Comparison of ENCODE assay signal across 8 cellular contexts in the genomic region with DNA sequence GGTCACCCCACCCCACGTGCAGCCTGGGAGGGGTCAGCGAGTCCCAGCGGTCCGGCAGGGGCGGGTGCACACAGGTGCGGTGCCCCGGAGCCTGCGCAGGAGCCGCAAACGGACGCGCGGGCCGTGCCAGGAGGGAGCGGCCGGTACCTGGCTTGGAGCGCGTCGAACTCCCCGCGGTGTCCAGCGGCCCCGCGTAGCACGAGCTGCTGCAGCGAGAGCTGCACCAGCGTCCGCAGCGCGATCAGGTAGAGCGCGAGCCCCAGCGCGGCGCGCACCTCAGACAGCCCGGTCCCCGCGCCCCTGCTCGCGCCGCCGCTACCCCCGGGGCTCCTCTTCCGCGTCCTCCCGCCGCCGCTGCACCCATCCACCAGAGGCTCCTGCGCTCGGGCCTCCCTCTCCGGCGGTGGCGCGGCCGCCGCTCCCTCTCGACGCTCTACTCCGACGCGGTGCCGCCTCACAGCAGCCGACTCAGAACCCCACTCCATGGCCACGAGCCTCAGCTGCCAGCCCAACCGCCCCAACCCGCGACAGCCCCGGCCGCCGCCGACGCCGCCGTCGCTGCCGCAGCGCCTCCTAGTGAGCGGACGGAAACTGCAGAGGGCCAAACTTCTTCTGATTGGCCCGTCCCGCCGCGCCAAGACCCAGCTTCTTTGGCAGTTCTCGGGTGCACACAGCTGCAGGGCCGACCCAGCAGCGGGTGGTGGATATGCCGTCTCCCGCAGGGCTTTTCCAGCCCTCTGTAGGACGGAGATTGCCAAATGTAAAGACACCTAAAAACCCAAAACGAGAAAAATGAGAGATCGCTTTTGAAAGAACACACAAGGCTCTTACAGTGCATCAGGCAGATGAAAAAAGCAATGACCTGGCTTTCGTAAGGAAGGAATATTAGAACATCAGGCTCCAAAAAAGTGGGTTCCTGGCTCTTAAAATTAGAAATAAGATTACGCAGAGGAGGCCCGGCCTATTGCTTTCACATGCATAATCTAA. TPM values are rescaled to one million over a fixed set of nuclear protein-coding genes. Genes with fewer than 3 reads are reported as not detected.
DNase-seq lines count a peak whose midpoint lies in the region; ATAC-seq and TF ChIP-seq lines count a peak whose summit lies in the region.

A gene with protein sequence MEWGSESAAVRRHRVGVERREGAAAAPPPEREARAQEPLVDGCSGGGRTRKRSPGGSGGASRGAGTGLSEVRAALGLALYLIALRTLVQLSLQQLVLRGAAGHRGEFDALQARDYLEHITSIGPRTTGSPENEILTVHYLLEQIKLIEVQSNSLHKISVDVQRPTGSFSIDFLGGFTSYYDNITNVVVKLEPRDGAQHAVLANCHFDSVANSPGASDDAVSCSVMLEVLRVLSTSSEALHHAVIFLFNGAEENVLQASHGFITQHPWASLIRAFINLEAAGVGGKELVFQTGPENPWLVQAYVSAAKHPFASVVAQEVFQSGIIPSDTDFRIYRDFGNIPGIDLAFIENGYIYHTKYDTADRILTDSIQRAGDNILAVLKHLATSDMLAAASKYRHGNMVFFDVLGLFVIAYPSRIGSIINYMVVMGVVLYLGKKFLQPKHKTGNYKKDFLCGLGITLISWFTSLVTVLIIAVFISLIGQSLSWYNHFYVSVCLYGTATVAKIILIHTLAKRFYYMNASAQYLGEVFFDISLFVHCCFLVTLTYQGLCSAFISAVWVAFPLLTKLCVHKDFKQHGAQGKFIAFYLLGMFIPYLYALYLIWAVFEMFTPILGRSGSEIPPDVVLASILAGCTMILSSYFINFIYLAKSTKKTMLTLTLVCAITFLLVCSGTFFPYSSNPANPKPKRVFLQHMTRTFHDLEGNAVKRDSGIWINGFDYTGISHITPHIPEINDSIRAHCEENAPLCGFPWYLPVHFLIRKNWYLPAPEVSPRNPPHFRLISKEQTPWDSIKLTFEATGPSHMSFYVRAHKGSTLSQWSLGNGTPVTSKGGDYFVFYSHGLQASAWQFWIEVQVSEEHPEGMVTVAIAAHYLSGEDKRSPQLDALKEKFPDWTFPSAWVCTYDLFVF (minus strand): TSS at position 575 of the 987 bp plus-strand sequence. CDS start 90 bp downstream, at position 485.

- peak; percentile 6 for TF ChIP-seq POLR2A in esophagus muscularis mucosa (IDR thresholded peaks at IDR 0.05; ENCODE audit: low read depth)

- DNase-seq in DMS79 (lab: John Stamatoyannopoulos, UW) (peak; percentile 54), OCI-M2 (lab: John Stamatoyannopoulos, UW; ENCODE audit: unreplicated experiment) (peak; percentile 8), esophagus muscularis mucosa (ENCODE audit: extremely low spot score) (peak; percentile 94), myocyte (ENCODE audit: low read depth) (peak; percentile 90)
- peak; percentile 69 for DNase-seq in Jurkat, Clone E6-1 (ENCODE audit: low read depth, low spot score)
- DNase-seq in activated T-cell treated with anti-CD3 and anti-CD28 coated beads, Interleukin-2, amount 50 U/mL, for 24 hours: peak; percentile 96
- peak; percentile 78 to 81 for DNase-seq in stimulated activated CD8-positive, alpha-beta memory T cell treated with anti-CD3 and anti-CD28 coated beads, Interleukin-7, amount 100 ng/mL, for 48 hours (ENCODE audit: extremely low read depth in 1 of 2, low read depth in 1 of 2)

- no peaks in the 10 kb centered on the region for H3K27me3 ChIP-seq in esophagus muscularis mucosa

- H3K9me3 ChIP-seq in esophagus muscularis mucosa: no peaks in the 10 kb centered on the region

- TF ChIP-seq EP300 in esophagus muscularis mucosa (IDR thresholded peaks at IDR 0.05): no peak

- TF ChIP-seq CTCF in esophagus muscularis mucosa (IDR thresholded peaks at IDR 0.05): peak; percentile 78 to 96 (median 79)

- H3K27ac Mint-ChIP-seq in activated T-cell treated with anti-CD3 and anti-CD28 coated beads, Interleukin-2, amount 50 U/mL, for 24 hours: peak within 1 kb of the TSS; percentile 90

- H3K4me3 Mint-ChIP-seq in activated T-cell treated with anti-CD3 and anti-CD28 coated beads, Interleukin-2, amount 50 U/mL, for 24 hours: peak within 1 kb of the TSS; percentile 91

- WGBS in esophagus muscularis mucosa: 1% methylated on average over 38 of the region's 95 CpGs

- intact Hi-C loops in esophagus muscularis mucosa (cut with DNase I): loop anchor here (5.0 kb wide), 1 partner anchor 396 kb away; a partner anchor contains a TSS

- peaks cover 46% of the 10 kb centered on the region for H3K4me1 Mint-ChIP-seq in activated T-cell treated with anti-CD3 and anti-CD28 coated beads, Interleukin-2, amount 50 U/mL, for 24 hours (ENCODE audit: low read depth)

- H3K4me3 ChIP-seq in Jurkat, Clone E6-1 (ENCODE audit: low read length): peak within 1 kb of the TSS; percentile 58
- H3K4me3 ChIP-seq in esophagus muscularis mucosa: peak within 1 kb of the TSS; percentile 73 to 87 (median 84)

- peaks cover 23% of the 10 kb centered on the region for H3K36me3 Mint-ChIP-seq in activated T-cell treated with anti-CD3 and anti-CD28 coated beads, Interleukin-2, amount 50 U/mL, for 24 hours (ENCODE audit: low read depth)

- peaks cover 0 to 9% (median 0%) of the 10 kb centered on the region in 4 donors for H3K36me3 ChIP-seq in esophagus muscularis mucosa

- no peaks in the 10 kb centered on the region for H3K9me3 Mint-ChIP-seq in activated T-cell treated with anti-CD3 and anti-CD28 coated beads, Interleukin-2, amount 50 U/mL, for 24 hours

- peaks cover 11 to 31% (median 26%) of the 10 kb centered on the region in 4 donors for H3K4me1 ChIP-seq in esophagus muscularis mucosa

- peak; percentile 86 for ATAC-seq in GM21717 (IDR thresholded peaks at IDR 0.05; ENCODE audit: unreplicated experiment)

- peak within 1 kb of the TSS; percentile 74 to 81 (median 79) for H3K27ac ChIP-seq in esophagus muscularis mucosa (replicated peaks in 1 of 4)

- H3K27me3 Mint-ChIP-seq in activated T-cell treated with anti-CD3 and anti-CD28 coated beads, Interleukin-2, amount 50 U/mL, for 24 hours: no peaks in the 10 kb centered on the region

RNA-seq across cellular contexts. Expression of the gene that starts here (rescaled TPM):
- polyA plus RNA-seq in Jurkat, Clone E6-1 (2012; ENCODE audit: insufficient read depth, insufficient read length): 5.8 TPM
- total RNA-seq in esophagus muscularis mucosa (1 to 10 TPM; 7.3 to 10.0 (median 9.4) TPM), myocyte (8.5 and 8.8 TPM in 2 replicates)
- polyA plus RNA-seq in myocyte (2012): 3.2 TPM

Comparison
In these comparisons a context has a peak if more than half of its experiments do, and no peak if none do; other contexts are left out.
1. Peak in every context shown above with its lines: DNase-seq, ATAC-seq, H3K4me3 ChIP-seq and H3K27ac ChIP-seq.
2. DNase-seq: peak in every context shown above with its lines; median percentile 96 in activated T-cell treated with anti-CD3 and anti-CD28 coated beads, Interleukin-2, amount 50 U/mL, for 24 hours; 94 in esophagus muscularis mucosa; 90 in myocyte; 80 in stimulated activated CD8-positive, alpha-beta memory T cell treated with anti-CD3 and anti-CD28 coated beads, Interleukin-7, amount 100 ng/mL, for 48 hours; 69 in Jurkat, Clone E6-1; 54 in DMS79; 8 in OCI-M2.